Comparison of ENCODE assay signal across 1 cellular context in the genomic region with DNA sequence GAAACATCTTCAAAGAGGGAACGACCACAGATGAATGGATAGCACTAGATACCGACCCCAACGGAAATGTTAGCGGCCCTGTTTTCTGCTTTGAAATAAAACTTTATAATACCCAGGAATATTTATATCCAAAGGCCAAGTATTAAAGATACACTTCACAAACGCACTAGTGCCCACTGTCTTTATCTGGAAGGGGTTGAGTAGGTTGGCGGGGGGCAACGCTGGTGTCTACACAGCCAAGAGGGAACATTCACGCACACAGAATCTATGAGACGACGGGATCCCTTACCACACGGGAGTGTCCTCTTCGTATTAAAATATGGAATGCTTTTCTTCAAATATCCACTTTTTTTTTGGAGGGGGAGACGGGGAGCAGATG.
TF ChIP-seq lines count a peak whose summit lies in the region.

No MANE protein-coding gene starts in this region.

TF ChIP-seq in WTC11, 78 proteins besides CTCF, POLR2A, EP300 and RAD21 (continued from another document):
- TF ChIP-seq, protein P1, sequence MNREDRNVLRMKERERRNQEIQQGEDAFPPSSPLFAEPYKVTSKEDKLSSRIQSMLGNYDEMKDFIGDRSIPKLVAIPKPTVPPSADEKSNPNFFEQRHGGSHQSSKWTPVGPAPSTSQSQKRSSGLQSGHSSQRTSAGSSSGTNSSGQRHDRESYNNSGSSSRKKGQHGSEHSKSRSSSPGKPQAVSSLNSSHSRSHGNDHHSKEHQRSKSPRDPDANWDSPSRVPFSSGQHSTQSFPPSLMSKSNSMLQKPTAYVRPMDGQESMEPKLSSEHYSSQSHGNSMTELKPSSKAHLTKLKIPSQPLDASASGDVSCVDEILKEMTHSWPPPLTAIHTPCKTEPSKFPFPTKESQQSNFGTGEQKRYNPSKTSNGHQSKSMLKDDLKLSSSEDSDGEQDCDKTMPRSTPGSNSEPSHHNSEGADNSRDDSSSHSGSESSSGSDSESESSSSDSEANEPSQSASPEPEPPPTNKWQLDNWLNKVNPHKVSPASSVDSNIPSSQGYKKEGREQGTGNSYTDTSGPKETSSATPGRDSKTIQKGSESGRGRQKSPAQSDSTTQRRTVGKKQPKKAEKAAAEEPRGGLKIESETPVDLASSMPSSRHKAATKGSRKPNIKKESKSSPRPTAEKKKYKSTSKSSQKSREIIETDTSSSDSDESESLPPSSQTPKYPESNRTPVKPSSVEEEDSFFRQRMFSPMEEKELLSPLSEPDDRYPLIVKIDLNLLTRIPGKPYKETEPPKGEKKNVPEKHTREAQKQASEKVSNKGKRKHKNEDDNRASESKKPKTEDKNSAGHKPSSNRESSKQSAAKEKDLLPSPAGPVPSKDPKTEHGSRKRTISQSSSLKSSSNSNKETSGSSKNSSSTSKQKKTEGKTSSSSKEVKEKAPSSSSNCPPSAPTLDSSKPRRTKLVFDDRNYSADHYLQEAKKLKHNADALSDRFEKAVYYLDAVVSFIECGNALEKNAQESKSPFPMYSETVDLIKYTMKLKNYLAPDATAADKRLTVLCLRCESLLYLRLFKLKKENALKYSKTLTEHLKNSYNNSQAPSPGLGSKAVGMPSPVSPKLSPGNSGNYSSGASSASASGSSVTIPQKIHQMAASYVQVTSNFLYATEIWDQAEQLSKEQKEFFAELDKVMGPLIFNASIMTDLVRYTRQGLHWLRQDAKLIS (CRISPR knock-in tag; IDR thresholded peaks at IDR 0.05; ENCODE audit: borderline replicate concordance), result no peak
- no peak for TF ChIP-seq ZNF121 (CRISPR knock-in tag; IDR thresholded peaks at IDR 0.05)
- no peak for TF ChIP-seq FOXP1 (CRISPR knock-in tag; IDR thresholded peaks at IDR 0.05; ENCODE audit: borderline replicate concordance)
- no peak for TF ChIP-seq CREM (CRISPR knock-in tag; IDR thresholded peaks at IDR 0.05)
- TF ChIP-seq ETV6 (CRISPR knock-in tag; IDR thresholded peaks at IDR 0.05), result no peak
- TF ChIP-seq ZNF671 (CRISPR knock-in tag; IDR thresholded peaks at IDR 0.05), result no peak
- TF ChIP-seq, protein P2, sequence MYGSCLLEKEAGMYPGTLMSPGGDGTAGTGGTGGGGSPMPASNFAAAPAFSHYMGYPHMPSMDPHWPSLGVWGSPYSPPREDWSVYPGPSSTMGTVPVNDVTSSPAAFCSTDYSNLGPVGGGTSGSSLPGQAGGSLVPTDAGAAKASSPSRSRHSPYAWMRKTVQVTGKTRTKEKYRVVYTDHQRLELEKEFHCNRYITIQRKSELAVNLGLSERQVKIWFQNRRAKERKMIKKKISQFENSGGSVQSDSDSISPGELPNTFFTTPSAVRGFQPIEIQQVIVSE (CRISPR knock-in tag; IDR thresholded peaks at IDR 0.05; ENCODE audit: borderline replicate concordance), result no peak
- no peak for TF ChIP-seq GTF2I (CRISPR knock-in tag; conservative IDR thresholded peaks at IDR 0.05)
- TF ChIP-seq ZNF138 (CRISPR knock-in tag; conservative IDR thresholded peaks at IDR 0.05), result no peak
- no peak for TF ChIP-seq RELA (CRISPR knock-in tag; IDR thresholded peaks at IDR 0.05; ENCODE audit: borderline replicate concordance)
- TF ChIP-seq NR2C2 (CRISPR knock-in tag; IDR thresholded peaks at IDR 0.05), result no peak
- no peak for TF ChIP-seq IRF2 (CRISPR knock-in tag; IDR thresholded peaks at IDR 0.05; ENCODE audit: borderline replicate concordance, low read depth)
- TF ChIP-seq, protein P3, sequence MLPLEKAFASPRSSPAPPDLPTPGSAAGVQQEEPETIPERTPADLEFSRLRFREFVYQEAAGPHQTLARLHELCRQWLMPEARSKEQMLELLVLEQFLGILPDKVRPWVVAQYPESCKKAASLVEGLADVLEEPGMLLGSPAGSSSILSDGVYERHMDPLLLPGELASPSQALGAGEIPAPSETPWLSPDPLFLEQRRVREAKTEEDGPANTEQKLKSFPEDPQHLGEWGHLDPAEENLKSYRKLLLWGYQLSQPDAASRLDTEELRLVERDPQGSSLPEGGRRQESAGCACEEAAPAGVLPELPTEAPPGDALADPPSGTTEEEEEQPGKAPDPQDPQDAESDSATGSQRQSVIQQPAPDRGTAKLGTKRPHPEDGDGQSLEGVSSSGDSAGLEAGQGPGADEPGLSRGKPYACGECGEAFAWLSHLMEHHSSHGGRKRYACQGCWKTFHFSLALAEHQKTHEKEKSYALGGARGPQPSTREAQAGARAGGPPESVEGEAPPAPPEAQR (CRISPR knock-in tag; IDR thresholded peaks at IDR 0.05), result no peak
TF ChIP-seq in WTC11: peak in this region for 0.
